ENCODE assay signal across 8 cellular contexts in the genomic region with DNA sequence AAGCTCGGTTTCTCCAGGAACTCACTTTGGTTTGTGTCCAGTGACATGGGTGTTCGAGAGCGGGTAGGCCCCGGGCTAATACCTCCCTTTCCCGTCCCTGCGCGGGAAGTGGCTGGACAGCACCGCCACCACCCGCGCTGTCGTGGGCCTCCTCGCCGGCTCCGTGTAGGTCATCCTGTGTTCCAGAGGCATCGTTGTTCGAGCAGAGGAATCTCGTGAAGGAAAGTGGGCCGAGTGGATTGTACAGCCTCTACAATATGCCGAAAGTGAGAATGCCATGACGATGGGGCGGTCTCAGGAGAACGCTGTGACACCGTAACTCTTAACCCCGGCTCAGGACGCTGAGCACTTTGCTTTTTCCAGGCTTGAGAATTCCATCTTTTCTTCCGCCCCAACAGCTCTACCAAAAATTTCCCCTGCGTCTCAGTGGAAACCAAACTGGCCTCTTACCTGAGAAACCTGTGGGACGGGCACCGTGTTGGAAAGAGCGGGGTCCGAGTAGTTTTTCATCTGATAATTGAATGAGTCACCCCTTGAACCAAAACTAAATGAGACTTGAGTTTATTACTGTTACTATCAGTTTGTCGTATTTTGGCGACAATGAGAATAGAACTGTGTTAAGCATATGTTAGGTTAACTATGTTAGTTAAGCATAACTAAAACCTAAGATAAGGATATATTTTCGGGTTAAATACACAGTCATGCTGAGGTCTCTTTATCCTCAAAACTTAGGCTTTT. TPM values are rescaled to one million over a fixed set of nuclear protein-coding genes. Genes with fewer than 3 reads are reported as not detected.
DNase-seq lines count a peak whose midpoint lies in the region; ATAC-seq lines count a peak whose summit lies in the region.

No MANE protein-coding gene starts in this region.

- no peaks in the 10 kb centered on the region for H3K9me3 ChIP-seq in iPS DF 6.9 (ENCODE audit: control insufficient read depth, insufficient read depth, low read length)

- H3K9me3 Mint-ChIP-seq in activated CD4-positive, alpha-beta T cell treated with anti-CD3 and anti-CD28 coated beads, Interleukin-2, amount 10 ng/mL, durations not matched to agents 7 days and 5 days, result no peaks in the 10 kb centered on the region
- no peaks in the 10 kb centered on the region for H3K9me3 Mint-ChIP-seq in activated naive CD4-positive, alpha-beta T cell treated with anti-CD3 and anti-CD28 coated beads, Interleukin-2, amount 50 U/mL, for 24 hours

- peaks cover 23% of the 10 kb centered on the region for H3K36me3 Mint-ChIP-seq in activated CD4-positive, alpha-beta T cell treated with anti-CD3 and anti-CD28 coated beads, Interleukin-2, amount 10 ng/mL, durations not matched to agents 7 days and 5 days (ENCODE audit: low read depth)
- peaks cover 15% of the 10 kb centered on the region for H3K36me3 Mint-ChIP-seq in activated naive CD4-positive, alpha-beta T cell treated with anti-CD3 and anti-CD28 coated beads, Interleukin-2, amount 50 U/mL, for 24 hours

- POLR2A ChIA-PET in activated CD4-positive, alpha-beta T cell treated with anti-CD3 and anti-CD28 coated beads, Interleukin-2, amount 10 ng/mL, durations not matched to agents 7 days and 5 days (lab: Charles Lee), result interaction anchor here (0.6 kb wide), 1 partner anchor 31 kb away, joined by 3 read pairs; no protein-coding TSS in a partner anchor

- no peak for DNase-seq in activated CD4-positive, alpha-beta T cell treated with anti-CD3 and anti-CD28 coated beads, Interleukin-2, amount 10 ng/mL, durations not matched to agents 7 days and 5 days
- no peak for DNase-seq in activated CD4-positive, alpha-beta T cell treated with anti-CD3 and anti-CD28 coated beads for 1 hour
- DNase-seq in iPS DF 6.9 (ENCODE audit: low read depth, low spot score) (no peak), NCI-H1092 (lab: John Stamatoyannopoulos, UW) (no peak), NCI-H1436 (lab: John Stamatoyannopoulos, UW) (no peak)
- no peak for DNase-seq in stimulated activated naive CD8-positive, alpha-beta T cell treated with anti-CD3 and anti-CD28 coated beads, Interleukin-15, Interleukin-2, amounts not matched to agents 100 U/mL and 50 U/mL, for 24 hours

- CTCF ChIA-PET in activated CD4-positive, alpha-beta T cell treated with anti-CD3 and anti-CD28 coated beads, Interleukin-2, amount 10 ng/mL, durations not matched to agents 7 days and 5 days (lab: Charles Lee), result interaction anchor here (0.6 to 1.9 kb wide), 13 partner anchors 8 to 1483 kb away, joined by 3 to 17 read pairs (median 5); a partner anchor contains a TSS

- H3K4me1 Mint-ChIP-seq in activated CD4-positive, alpha-beta T cell treated with anti-CD3 and anti-CD28 coated beads, Interleukin-2, amount 10 ng/mL, durations not matched to agents 7 days and 5 days, result peaks cover 62% of the 10 kb centered on the region
- H3K4me1 Mint-ChIP-seq in activated naive CD4-positive, alpha-beta T cell treated with anti-CD3 and anti-CD28 coated beads, Interleukin-2, amount 50 U/mL, for 24 hours, result peaks cover 74% of the 10 kb centered on the region

- H3K36me3 ChIP-seq in iPS DF 6.9 (ENCODE audit: control insufficient read depth, insufficient read depth, low read length), result no peaks in the 10 kb centered on the region

- H3K4me1 ChIP-seq in iPS DF 6.9 (ENCODE audit: control insufficient read depth, insufficient read depth, low read length), result no peaks in the 10 kb centered on the region

- WGBS in iPS DF 6.9 (ENCODE audit: insufficient coverage, insufficient read length), result no CpG with 5 or more reads among the region's 34 CpGs

- ATAC-seq in HG03280 (IDR thresholded peaks at IDR 0.05; ENCODE audit: unreplicated experiment), result peak; percentile 32
- ATAC-seq in stimulated activated naive CD8-positive, alpha-beta T cell treated with anti-CD3 and anti-CD28 coated beads, Interleukin-15, Interleukin-2, amounts not matched to agents 100 U/mL and 50 U/mL, for 24 hours, result peak; percentile 4

- H3K4me3 ChIP-seq in iPS DF 6.9 (ENCODE audit: low read length), result peak overlapping the region; percentile 92

- H3K4me3 Mint-ChIP-seq in activated CD4-positive, alpha-beta T cell treated with anti-CD3 and anti-CD28 coated beads, Interleukin-2, amount 10 ng/mL, durations not matched to agents 7 days and 5 days, result peak overlapping the region; percentile 92
- peak overlapping the region; percentile 99 for H3K4me3 Mint-ChIP-seq in activated naive CD4-positive, alpha-beta T cell treated with anti-CD3 and anti-CD28 coated beads, Interleukin-2, amount 50 U/mL, for 24 hours

- no peaks in the 10 kb centered on the region for H3K27me3 ChIP-seq in iPS DF 6.9 (ENCODE audit: control insufficient read depth, insufficient read depth, low read length)

- peak overlapping the region; percentile 94 for H3K27ac Mint-ChIP-seq in activated CD4-positive, alpha-beta T cell treated with anti-CD3 and anti-CD28 coated beads, Interleukin-2, amount 10 ng/mL, durations not matched to agents 7 days and 5 days
- peak overlapping the region; percentile 100 for H3K27ac Mint-ChIP-seq in activated naive CD4-positive, alpha-beta T cell treated with anti-CD3 and anti-CD28 coated beads, Interleukin-2, amount 50 U/mL, for 24 hours

- no peak overlapping the region for H3K27ac ChIP-seq in iPS DF 6.9 (ENCODE audit: low read length)

- H3K27me3 Mint-ChIP-seq in activated CD4-positive, alpha-beta T cell treated with anti-CD3 and anti-CD28 coated beads, Interleukin-2, amount 10 ng/mL, durations not matched to agents 7 days and 5 days, result no peaks in the 10 kb centered on the region
- no peaks in the 10 kb centered on the region for H3K27me3 Mint-ChIP-seq in activated naive CD4-positive, alpha-beta T cell treated with anti-CD3 and anti-CD28 coated beads, Interleukin-2, amount 50 U/mL, for 24 hours

RNA-seq across cellular contexts. Expression of a gene that starts 0.5 kb away (rescaled TPM):
- 100 to 1,000 TPM; 114 to 115 TPM for total RNA-seq in activated CD4-positive, alpha-beta T cell treated with anti-CD3 and anti-CD28 coated beads, Interleukin-2, amount 10 ng/mL, durations not matched to agents 7 days and 5 days

RNA-seq across cellular contexts. Expression of a gene that starts 1.0 kb away (rescaled TPM):
- 10 to 100 TPM; 43.6 to 48.9 TPM for total RNA-seq in activated CD4-positive, alpha-beta T cell treated with anti-CD3 and anti-CD28 coated beads, Interleukin-2, amount 10 ng/mL, durations not matched to agents 7 days and 5 days

RNA-seq across cellular contexts. Expression of a gene that starts 51.3 kb away (rescaled TPM):
- total RNA-seq in activated CD4-positive, alpha-beta T cell treated with anti-CD3 and anti-CD28 coated beads, Interleukin-2, amount 10 ng/mL, durations not matched to agents 7 days and 5 days, result 1 to 10 TPM in 1 of 2 experiments, under 1 TPM in 1; 0.45 to 1.1 TPM
